Comparison of ENCODE assay signal across 1 cellular context in genomic region chr17:35315283-35315682, GRCh38.
TF ChIP-seq lines count a peak whose summit lies in the region.

No MANE protein-coding gene starts in this region.

TF ChIP-seq in SK-N-SH, 30 proteins besides CTCF, POLR2A, EP300 and RAD21 (continued from another document):
- peak; percentile 69 for TF ChIP-seq NFIC (IDR thresholded peaks at IDR 0.05; ENCODE audit: borderline replicate concordance)
- TF ChIP-seq GABPA (IDR thresholded peaks at IDR 0.05; ENCODE audit: low read depth): no peak
- no peak for TF ChIP-seq POLR2AphosphoS5 (IDR thresholded peaks at IDR 0.05; ENCODE audit: low read depth, low read length)
- no peak for TF ChIP-seq NRF1 (IDR thresholded peaks at IDR 0.05; ENCODE audit: low read depth, low read length)
- no peak for TF ChIP-seq RXRA (IDR thresholded peaks at IDR 0.05; ENCODE audit: borderline replicate concordance, low read depth)
- no peak for TF ChIP-seq TEAD4 (IDR thresholded peaks at IDR 0.05; ENCODE audit: borderline replicate concordance, insufficient read depth)
- TF ChIP-seq FOXM1 (IDR thresholded peaks at IDR 0.05; ENCODE audit: low read depth): no peak
- TF ChIP-seq, protein P1, sequence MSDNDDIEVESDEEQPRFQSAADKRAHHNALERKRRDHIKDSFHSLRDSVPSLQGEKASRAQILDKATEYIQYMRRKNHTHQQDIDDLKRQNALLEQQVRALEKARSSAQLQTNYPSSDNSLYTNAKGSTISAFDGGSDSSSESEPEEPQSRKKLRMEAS (IDR thresholded peaks at IDR 0.05; ENCODE audit: low read depth): no peak
- peak; percentile 8; the same call in 1 of the 2 replicates for TF ChIP-seq TCF12 (IDR thresholded peaks at IDR 0.05)
- no peak for TF ChIP-seq TAF1 (IDR thresholded peaks at IDR 0.05; ENCODE audit: borderline replicate concordance, low read depth, low read length)
- TF ChIP-seq SIN3A (IDR thresholded peaks at IDR 0.05; ENCODE audit: borderline replicate concordance, low read depth, low read length): no peak
- TF ChIP-seq FOSL2 (IDR thresholded peaks at IDR 0.05; ENCODE audit: borderline replicate concordance, low read depth): peak; percentile 56; the same call in 1 of the 2 replicates
- TF ChIP-seq, protein P2, sequence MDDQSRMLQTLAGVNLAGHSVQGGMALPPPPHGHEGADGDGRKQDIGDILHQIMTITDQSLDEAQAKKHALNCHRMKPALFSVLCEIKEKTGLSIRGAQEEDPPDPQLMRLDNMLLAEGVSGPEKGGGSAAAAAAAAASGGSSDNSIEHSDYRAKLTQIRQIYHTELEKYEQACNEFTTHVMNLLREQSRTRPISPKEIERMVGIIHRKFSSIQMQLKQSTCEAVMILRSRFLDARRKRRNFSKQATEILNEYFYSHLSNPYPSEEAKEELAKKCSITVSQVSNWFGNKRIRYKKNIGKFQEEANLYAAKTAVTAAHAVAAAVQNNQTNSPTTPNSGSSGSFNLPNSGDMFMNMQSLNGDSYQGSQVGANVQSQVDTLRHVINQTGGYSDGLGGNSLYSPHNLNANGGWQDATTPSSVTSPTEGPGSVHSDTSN (IDR thresholded peaks at IDR 0.05): 0 out of 2 replicates have a peak, but pooled peaks have one; percentile 3
- TF ChIP-seq MXI1 (IDR thresholded peaks at IDR 0.05; ENCODE audit: low read depth, low read length): no peak
